ENCODE assay signal across 25 cellular contexts in genomic region chr10:61984803-61985418, GRCh38.
DNase-seq lines count a peak whose midpoint lies in the region; ATAC-seq, FAIRE-seq and TF ChIP-seq lines count a peak whose summit lies in the region.
"Had no signal": no experiment of that assay in that cellular context is flagged by ENCODE, and none has a peak within 500 bp of the region (broad histone marks: within the 10 kb centered on the region; RNA-seq: fewer than 3 reads in every experiment).

No MANE protein-coding gene starts in this region.

- CTCF ChIA-PET in activated naive CD4-positive, alpha-beta T cell treated with anti-CD3 and anti-CD28 coated beads for 36 hours (lab: Charles Lee), result no interaction called here

- no peak overlapping the region for H2AFZ ChIP-seq in GM23338
- H2AFZ ChIP-seq: neural progenitor cell had no signal

- no peaks in the 10 kb centered on the region for H3K9me3 ChIP-seq in sigmoid colon
- H3K9me3 ChIP-seq: colonic mucosa, transverse colon had no signal

- no peaks in the 10 kb centered on the region for H3K36me3 ChIP-seq in GM23338 (ENCODE audit: insufficient read depth)
- H3K36me3 ChIP-seq in sigmoid colon, result no peaks in the 10 kb centered on the region
- H3K36me3 ChIP-seq: brain microvascular endothelial cell, colonic mucosa, neural progenitor cell, transverse colon had no signal

- H3F3A ChIP-seq in GM23338 (replicated peaks; ENCODE audit: low read depth), result no peaks in the 10 kb centered on the region

- peaks cover 56% of the 10 kb centered on the region for H3K36me3 Mint-ChIP-seq in activated naive CD4-positive, alpha-beta T cell treated with anti-CD3 and anti-CD28 coated beads for 36 hours (ENCODE audit: low read depth)
- H3K36me3 Mint-ChIP-seq in GM23338 (ENCODE audit: low read depth), result no peaks in the 10 kb centered on the region
- peaks cover 14% of the 10 kb centered on the region for H3K36me3 Mint-ChIP-seq in activated naive CD8-positive, alpha-beta T cell
- H3K36me3 Mint-ChIP-seq: neural progenitor cell had no signal

- H3K4me3 ChIP-seq in GM23338, result no peak overlapping the region
- H3K4me3 ChIP-seq in sigmoid colon, result no peak overlapping the region
- H3K4me3 ChIP-seq: colonic mucosa, neural progenitor cell, transverse colon had no signal

- H3K27ac Mint-ChIP-seq in activated naive CD4-positive, alpha-beta T cell treated with anti-CD3 and anti-CD28 coated beads for 36 hours, result peak overlapping the region; percentile 96
- no peak overlapping the region for H3K27ac Mint-ChIP-seq in GM23338
- peak overlapping the region; percentile 97 for H3K27ac Mint-ChIP-seq in activated naive CD8-positive, alpha-beta T cell
- H3K27ac Mint-ChIP-seq: neural progenitor cell had no signal

- no peak for TF ChIP-seq CTCF in GM23338 (conservative IDR thresholded peaks at IDR 0.05; ENCODE audit: low read depth in 2 of 2)
- TF ChIP-seq CTCF in sigmoid colon (IDR thresholded peaks at IDR 0.05), result no peak

- no peaks in the 10 kb centered on the region; the same call in 1 of the 2 replicates for H3K9me2 ChIP-seq in GM23338 (ENCODE audit: insufficient read depth)

- H3K27me3 ChIP-seq in GM23338 (ENCODE audit: insufficient read depth), result no peaks in the 10 kb centered on the region
- no peaks in the 10 kb centered on the region for H3K27me3 ChIP-seq in sigmoid colon
- H3K27me3 ChIP-seq: brain microvascular endothelial cell, colonic mucosa, neural progenitor cell, transverse colon had no signal

- no peak for DNase-seq in activated naive CD4-positive, alpha-beta T cell treated with anti-CD3 and anti-CD28 coated beads for 36 hours
- no peak for DNase-seq in activated naive CD4-positive, alpha-beta T cell treated with anti-CD3 and anti-CD28 coated beads, Interleukin-2, amount 50 U/mL, for 16 hours
- no peak for DNase-seq in GM23338 (ENCODE audit: low spot score)
- DNase-seq in sigmoid colon, result no peak
- no peak for DNase-seq in frontal cortex (ENCODE audit: low spot score in 2 of 2)
- DNase-seq: activated CD8-positive, alpha-beta memory T cell treated with anti-CD3 and anti-CD28 coated beads, Interleukin-2, amount 50 U/mL, for 48 hours; brain microvascular endothelial cell; CD8-positive, alpha-beta T cell; colonic mucosa; DND-41; glutamatergic neuron; HCEC 1CT; left colon; NCI-H1092; NCI-H2029; NCI-H446; NK-92 treated with Interleukin-12 subunit alpha and Interleukin-12 subunit beta, amount 100 ng/mL, for 24 hours; RPMI8226; stimulated activated naive CD4-positive, alpha-beta T cell treated with Interleukin-2 at 50 U/mL for 16 hours; transverse colon had no signal

- intact Hi-C loops in activated naive CD4-positive, alpha-beta T cell treated with anti-CD3 and anti-CD28 coated beads for 36 hours (cut with micrococcal nuclease), result no loop called here
- intact Hi-C loops in sigmoid colon (cut with DNase I), result no loop called here

- H3K9me3 Mint-ChIP-seq in activated naive CD4-positive, alpha-beta T cell treated with anti-CD3 and anti-CD28 coated beads for 36 hours, result no peaks in the 10 kb centered on the region
- no peaks in the 10 kb centered on the region for H3K9me3 Mint-ChIP-seq in GM23338
- no peaks in the 10 kb centered on the region for H3K9me3 Mint-ChIP-seq in activated naive CD8-positive, alpha-beta T cell (ENCODE audit: low read depth)
- H3K9me3 Mint-ChIP-seq: CD8-positive, alpha-beta T cell; mesothelial cell of epicardium; neural progenitor cell had no signal

- H4K20me1 ChIP-seq in GM23338 (replicated peaks; ENCODE audit: insufficient read depth), result no peaks in the 10 kb centered on the region

- TF ChIP-seq EP300 in sigmoid colon (IDR thresholded peaks at IDR 0.05), result no peak

- H3K27ac ChIP-seq in GM23338 (ENCODE audit: low read depth), result no peak overlapping the region
- peak overlapping the region; percentile 6 to 86 (median 77) for H3K27ac ChIP-seq in sigmoid colon
- H3K27ac ChIP-seq: brain microvascular endothelial cell, colonic mucosa, neural progenitor cell had no signal

- peaks cover 90% of the 10 kb centered on the region for H3K4me1 Mint-ChIP-seq in activated naive CD4-positive, alpha-beta T cell treated with anti-CD3 and anti-CD28 coated beads for 36 hours (ENCODE audit: low read depth)
- H3K4me1 Mint-ChIP-seq in GM23338, result peaks cover 40% of the 10 kb centered on the region
- peaks cover 53% of the 10 kb centered on the region for H3K4me1 Mint-ChIP-seq in activated naive CD8-positive, alpha-beta T cell (ENCODE audit: low read depth)

- peak overlapping the region; percentile 79; the same call in 1 of the 2 replicates for H3K4me2 ChIP-seq in GM23338
- H3K4me2 ChIP-seq: neural progenitor cell had no signal

- 95 to 96% methylated on average over 3 of the region's 3 CpGs for WGBS in sigmoid colon, 2 donors

- H3K4me3 Mint-ChIP-seq in activated naive CD4-positive, alpha-beta T cell treated with anti-CD3 and anti-CD28 coated beads for 36 hours, result no peak overlapping the region
- no peak overlapping the region for H3K4me3 Mint-ChIP-seq in GM23338
- H3K4me3 Mint-ChIP-seq in activated naive CD8-positive, alpha-beta T cell, result no peak overlapping the region
- H3K4me3 Mint-ChIP-seq: CD8-positive, alpha-beta T cell; mesothelial cell of epicardium; neural progenitor cell had no signal

- no peak for ATAC-seq in GM23338
- no peak for ATAC-seq in GM21825 (IDR thresholded peaks at IDR 0.05; ENCODE audit: unreplicated experiment)
- ATAC-seq in GM21786 (IDR thresholded peaks at IDR 0.05; ENCODE audit: unreplicated experiment), result no peak
- ATAC-seq: CD8-positive, alpha-beta T cell; left colon had no signal

- H3K4me1 ChIP-seq in GM23338 (ENCODE audit: insufficient read depth) (peaks cover 38% of the 10 kb centered on the region), sigmoid colon (peaks cover 0 to 37% (median 29%) of the 10 kb centered on the region in 4 donors)

- no peaks in the 10 kb centered on the region for H3K79me2 ChIP-seq in GM23338 (replicated peaks; ENCODE audit: insufficient read depth)

- no peak for TF ChIP-seq POLR2A in sigmoid colon (IDR thresholded peaks at IDR 0.05)

- no peak for FAIRE-seq in frontal cortex (lab: Jason Lieb, UNC)

- H3K27me3 Mint-ChIP-seq in activated naive CD4-positive, alpha-beta T cell treated with anti-CD3 and anti-CD28 coated beads for 36 hours (ENCODE audit: low read depth), result no peaks in the 10 kb centered on the region
- H3K27me3 Mint-ChIP-seq in GM23338 (ENCODE audit: insufficient read depth, low read depth, poor library complexity), result peaks cover 2% of the 10 kb centered on the region
- H3K27me3 Mint-ChIP-seq in activated naive CD8-positive, alpha-beta T cell, result no peaks in the 10 kb centered on the region

TF ChIP-seq in GM23338, 12 proteins besides CTCF, POLR2A, EP300 and RAD21:
- TF ChIP-seq JUNB (IDR thresholded peaks at IDR 0.05; ENCODE audit: unreplicated experiment) (no peak), CREB1 (CRISPR knock-in tag; IDR thresholded peaks at IDR 0.05; ENCODE audit: low read depth) (no peak), NANOG (IDR thresholded peaks at IDR 0.05; ENCODE audit: borderline replicate concordance) (no peak), EZH2 (IDR thresholded peaks at IDR 0.05; ENCODE audit: low read depth, unreplicated experiment) (no peak), EZH2phosphoT487 (IDR thresholded peaks at IDR 0.05; ENCODE audit: unreplicated experiment) (no peak), POLR2AphosphoS5 (IDR thresholded peaks at IDR 0.05; ENCODE audit: low read depth) (no peak), ZNF114 (CRISPR knock-in tag; IDR thresholded peaks at IDR 0.05) (no peak)
